ENCODE assay signal across 32 cellular contexts in the genomic region with DNA sequence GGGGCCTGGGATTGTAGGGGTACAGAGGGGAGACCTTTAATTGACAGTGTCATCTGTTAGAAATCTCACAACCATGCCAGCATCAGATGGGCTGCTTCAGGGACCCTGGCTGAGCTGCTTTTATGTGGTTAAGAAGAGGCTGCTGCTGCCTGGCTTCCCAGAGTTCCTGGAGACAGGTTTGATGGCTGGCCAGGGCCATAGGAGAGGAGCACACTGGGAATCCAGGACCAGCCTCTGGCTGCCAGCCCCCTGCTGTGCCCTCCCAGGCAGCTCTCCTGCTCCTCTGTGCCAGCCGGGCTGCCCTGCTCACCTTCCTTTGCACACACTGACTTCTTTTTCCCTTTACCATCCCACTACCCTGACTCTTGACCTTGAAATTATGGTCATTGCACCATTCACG. TPM values are rescaled to one million over a fixed set of nuclear protein-coding genes. Genes with fewer than 3 reads are reported as not detected.
"Had no signal": no experiment of that assay in that cellular context is flagged by ENCODE, and none has a peak within 500 bp of the region (broad histone marks: within the 10 kb centered on the region; RNA-seq: fewer than 3 reads in every experiment).

No MANE protein-coding gene starts in this region.

- DNase-seq: activated CD4-positive, alpha-beta T cell treated with anti-CD3 and anti-CD28 coated beads for 36 hours; activated CD4-positive, alpha-beta T cell treated with anti-CD3 and anti-CD28 coated beads, Interleukin-2, amount 50 U/mL, for 1 hour; activated gamma-delta T cell; activated T-cell treated with anti-CD3 and anti-CD28 coated beads for 4 hours; activated T-cell treated with anti-CD3 and anti-CD28 coated beads, Interleukin-2, amount 50 U/mL, for 48 hours; aorta; central memory CD4-positive, alpha-beta T cell; KG1; NCI-H1048; NCI-H1417; NCI-H1930; NCI-H2171; NCI-H2227 treated with DMSO at 0.1 percent for 48 hours; NCI-H446 treated with DMSO at 0.1 percent for 48 hours; NCI-H524 treated with DMSO at 0.1 percent for 48 hours; NCI-H748 treated with DMSO at 0.1 percent for 48 hours; OCI-M1; RPMI8226; T-cell; T-helper 2 cell; T1000; WERI-Rb-1 had no signal

- H3K36me3 ChIP-seq: WERI-Rb-1 had no signal

- H3K4me3 ChIP-seq: SK-N-MC had no signal

- H3K27ac Mint-ChIP-seq: activated CD4-positive, alpha-beta memory T cell treated with anti-CD3 and anti-CD28 coated beads, Interleukin-2, amount 10 ng/mL, durations not matched to agents 7 days and 5 days; activated CD4-positive, alpha-beta T cell treated with anti-CD3 and anti-CD28 coated beads for 36 hours; activated naive CD4-positive, alpha-beta T cell treated with anti-CD3 and anti-CD28 coated beads, Interleukin-2, amount 50 U/mL, for 72 hours; activated T-helper 17 cell treated with anti-CD3 and anti-CD28 coated beads, Interleukin-2, amount 50 U/mL, for 72 hours; T-cell had no signal

- H3K9me3 Mint-ChIP-seq: activated CD4-positive, alpha-beta memory T cell treated with anti-CD3 and anti-CD28 coated beads, Interleukin-2, amount 10 ng/mL, durations not matched to agents 7 days and 5 days; T-cell had no signal

- H3K27me3 Mint-ChIP-seq: activated CD4-positive, alpha-beta T cell treated with anti-CD3 and anti-CD28 coated beads for 36 hours; T-cell had no signal

- ATAC-seq: activated CD4-positive, alpha-beta T cell treated with anti-CD3 and anti-CD28 coated beads for 36 hours; activated naive CD4-positive, alpha-beta T cell treated with anti-CD3 and anti-CD28 coated beads, Interleukin-2, amount 50 U/mL, for 72 hours; activated T-helper 17 cell treated with anti-CD3 and anti-CD28 coated beads, Interleukin-2, amount 50 U/mL, for 72 hours; Panc1; Right ventricle myocardium inferior; T-cell had no signal

- H3K27ac ChIP-seq: SK-N-MC, WERI-Rb-1 had no signal

- H3K36me3 Mint-ChIP-seq: T-cell had no signal

- H3K4me3 Mint-ChIP-seq: activated CD4-positive, alpha-beta memory T cell treated with anti-CD3 and anti-CD28 coated beads, Interleukin-2, amount 10 ng/mL, durations not matched to agents 7 days and 5 days; activated CD4-positive, alpha-beta T cell treated with anti-CD3 and anti-CD28 coated beads for 36 hours; activated T-helper 17 cell treated with anti-CD3 and anti-CD28 coated beads, Interleukin-2, amount 50 U/mL, for 72 hours; T-cell had no signal

RNA-seq across cellular contexts. Expression of a gene that starts 0.5 kb away (rescaled TPM):
- total RNA-seq: activated CD4-positive, alpha-beta memory T cell treated with anti-CD3 and anti-CD28 coated beads, Interleukin-2, amount 10 ng/mL, durations not matched to agents 7 days and 5 days; activated CD8-positive, alpha-beta memory T cell treated with anti-CD3 and anti-CD28 coated beads for 36 hours; activated T-helper 17 cell treated with anti-CD3 and anti-CD28 coated beads, Interleukin-2, amount 50 U/mL, for 72 hours; aorta; bronchial epithelial cell; LHCN-M2; M059J; Right ventricle myocardium inferior had no signal
- polyA plus RNA-seq: aorta had no signal

RNA-seq across cellular contexts. Expression of a gene that starts 17.6 kb away (rescaled TPM):
- total RNA-seq: activated CD4-positive, alpha-beta memory T cell treated with anti-CD3 and anti-CD28 coated beads, Interleukin-2, amount 10 ng/mL, durations not matched to agents 7 days and 5 days; activated CD8-positive, alpha-beta memory T cell treated with anti-CD3 and anti-CD28 coated beads for 36 hours; activated T-helper 17 cell treated with anti-CD3 and anti-CD28 coated beads, Interleukin-2, amount 50 U/mL, for 72 hours; aorta; bronchial epithelial cell; LHCN-M2; M059J; Right ventricle myocardium inferior had no signal

RNA-seq across cellular contexts. Expression of a gene that starts 33.1 kb away (rescaled TPM):
- total RNA-seq: activated CD4-positive, alpha-beta memory T cell treated with anti-CD3 and anti-CD28 coated beads, Interleukin-2, amount 10 ng/mL, durations not matched to agents 7 days and 5 days; activated CD4-positive, alpha-beta T cell treated with anti-CD3 and anti-CD28 coated beads for 36 hours; activated CD8-positive, alpha-beta memory T cell treated with anti-CD3 and anti-CD28 coated beads for 36 hours; activated naive CD4-positive, alpha-beta T cell treated with anti-CD3 and anti-CD28 coated beads, Interleukin-2, amount 50 U/mL, for 72 hours; activated T-helper 17 cell treated with anti-CD3 and anti-CD28 coated beads, Interleukin-2, amount 50 U/mL, for 72 hours; aorta; bronchial epithelial cell; LHCN-M2; M059J; Right ventricle myocardium inferior had no signal

RNA-seq across cellular contexts. Expression of a gene that starts 45.2 kb away (rescaled TPM):
- total RNA-seq: activated CD4-positive, alpha-beta memory T cell treated with anti-CD3 and anti-CD28 coated beads, Interleukin-2, amount 10 ng/mL, durations not matched to agents 7 days and 5 days; activated CD4-positive, alpha-beta T cell treated with anti-CD3 and anti-CD28 coated beads for 36 hours; activated CD8-positive, alpha-beta memory T cell treated with anti-CD3 and anti-CD28 coated beads for 36 hours; activated naive CD4-positive, alpha-beta T cell treated with anti-CD3 and anti-CD28 coated beads, Interleukin-2, amount 50 U/mL, for 72 hours; activated T-helper 17 cell treated with anti-CD3 and anti-CD28 coated beads, Interleukin-2, amount 50 U/mL, for 72 hours; aorta; bronchial epithelial cell; LHCN-M2; M059J; Right ventricle myocardium inferior had no signal
- polyA plus RNA-seq: aorta had no signal
